1 cellular context compared by ENCODE assay signal in the genomic region with DNA sequence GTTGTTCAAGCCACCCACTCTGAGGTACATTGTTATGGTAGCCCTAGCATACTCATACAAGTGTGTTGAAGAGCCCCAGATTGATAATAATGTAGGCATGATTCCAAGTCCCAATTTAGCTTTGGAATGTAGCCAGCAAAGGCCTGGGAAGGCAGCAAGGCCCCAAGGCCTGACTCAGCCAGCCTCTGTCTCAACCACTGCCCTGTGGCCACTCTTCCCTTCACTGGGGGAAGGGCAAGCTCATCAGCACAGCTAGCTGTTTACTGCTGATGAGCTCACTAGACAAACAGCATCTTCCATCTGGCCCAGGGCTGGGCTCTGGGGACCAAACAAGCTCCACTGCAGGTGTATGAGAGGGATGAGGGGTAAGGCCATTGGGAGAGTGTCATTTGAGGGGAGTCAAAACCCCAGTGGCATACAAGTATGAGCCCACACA.
A peak's percentile ranks its signal among the peaks of the same experiment; 100 is the strongest.
TF ChIP-seq lines count a peak whose summit lies in the region.

No MANE protein-coding gene starts in this region.

TF ChIP-seq in K562, 482 proteins besides CTCF, POLR2A, EP300 and RAD21 (continued from another document and continues in another):
- TF ChIP-seq, protein P1, sequence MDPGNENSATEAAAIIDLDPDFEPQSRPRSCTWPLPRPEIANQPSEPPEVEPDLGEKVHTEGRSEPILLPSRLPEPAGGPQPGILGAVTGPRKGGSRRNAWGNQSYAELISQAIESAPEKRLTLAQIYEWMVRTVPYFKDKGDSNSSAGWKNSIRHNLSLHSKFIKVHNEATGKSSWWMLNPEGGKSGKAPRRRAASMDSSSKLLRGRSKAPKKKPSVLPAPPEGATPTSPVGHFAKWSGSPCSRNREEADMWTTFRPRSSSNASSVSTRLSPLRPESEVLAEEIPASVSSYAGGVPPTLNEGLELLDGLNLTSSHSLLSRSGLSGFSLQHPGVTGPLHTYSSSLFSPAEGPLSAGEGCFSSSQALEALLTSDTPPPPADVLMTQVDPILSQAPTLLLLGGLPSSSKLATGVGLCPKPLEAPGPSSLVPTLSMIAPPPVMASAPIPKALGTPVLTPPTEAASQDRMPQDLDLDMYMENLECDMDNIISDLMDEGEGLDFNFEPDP (CRISPR knock-in tag; IDR thresholded peaks at IDR 0.05), result no peak
- TF ChIP-seq BDP1 (IDR thresholded peaks at IDR 0.05; ENCODE audit: insufficient read depth, insufficient read length), result no peak
- TF ChIP-seq TBP (optimal IDR thresholded peaks at IDR 0.05; ENCODE audit: low read depth, low read length), result no peak
- peak; percentile 50 for TF ChIP-seq TEAD4 (IDR thresholded peaks at IDR 0.05; ENCODE audit: low read length)
- no peak for TF ChIP-seq TEAD4 (CRISPR knock-in tag; IDR thresholded peaks at IDR 0.05; ENCODE audit: borderline replicate concordance)
- peak; percentile 59; the same call in 1 of the 2 replicates for TF ChIP-seq CBX1 (IDR thresholded peaks at IDR 0.05; ENCODE audit: low read depth)
- TF ChIP-seq, protein P2, sequence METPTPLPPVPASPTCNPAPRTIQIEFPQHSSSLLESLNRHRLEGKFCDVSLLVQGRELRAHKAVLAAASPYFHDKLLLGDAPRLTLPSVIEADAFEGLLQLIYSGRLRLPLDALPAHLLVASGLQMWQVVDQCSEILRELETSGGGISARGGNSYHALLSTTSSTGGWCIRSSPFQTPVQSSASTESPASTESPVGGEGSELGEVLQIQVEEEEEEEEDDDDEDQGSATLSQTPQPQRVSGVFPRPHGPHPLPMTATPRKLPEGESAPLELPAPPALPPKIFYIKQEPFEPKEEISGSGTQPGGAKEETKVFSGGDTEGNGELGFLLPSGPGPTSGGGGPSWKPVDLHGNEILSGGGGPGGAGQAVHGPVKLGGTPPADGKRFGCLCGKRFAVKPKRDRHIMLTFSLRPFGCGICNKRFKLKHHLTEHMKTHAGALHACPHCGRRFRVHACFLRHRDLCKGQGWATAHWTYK (CRISPR knock-in tag; IDR thresholded peaks at IDR 0.05), result 0 out of 2 replicates have a peak, but pooled peaks have one; percentile 40
- TF ChIP-seq, protein P3, sequence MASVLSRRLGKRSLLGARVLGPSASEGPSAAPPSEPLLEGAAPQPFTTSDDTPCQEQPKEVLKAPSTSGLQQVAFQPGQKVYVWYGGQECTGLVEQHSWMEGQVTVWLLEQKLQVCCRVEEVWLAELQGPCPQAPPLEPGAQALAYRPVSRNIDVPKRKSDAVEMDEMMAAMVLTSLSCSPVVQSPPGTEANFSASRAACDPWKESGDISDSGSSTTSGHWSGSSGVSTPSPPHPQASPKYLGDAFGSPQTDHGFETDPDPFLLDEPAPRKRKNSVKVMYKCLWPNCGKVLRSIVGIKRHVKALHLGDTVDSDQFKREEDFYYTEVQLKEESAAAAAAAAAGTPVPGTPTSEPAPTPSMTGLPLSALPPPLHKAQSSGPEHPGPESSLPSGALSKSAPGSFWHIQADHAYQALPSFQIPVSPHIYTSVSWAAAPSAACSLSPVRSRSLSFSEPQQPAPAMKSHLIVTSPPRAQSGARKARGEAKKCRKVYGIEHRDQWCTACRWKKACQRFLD (CRISPR knock-in tag; IDR thresholded peaks at IDR 0.05), result no peak
- no peak for TF ChIP-seq ATF1 (CRISPR knock-in tag; IDR thresholded peaks at IDR 0.05)
- 0 out of 2 replicates have a peak, but pooled peaks have one; percentile 32 for TF ChIP-seq ATF1 (tag; IDR thresholded peaks at IDR 0.05)
- TF ChIP-seq NR4A1 (CRISPR knock-in tag; IDR thresholded peaks at IDR 0.05), result no peak
- TF ChIP-seq NR4A1 (tag; IDR thresholded peaks at IDR 0.05), result no peak
- 0 out of 2 replicates have a peak, but pooled peaks have one; percentile 8 for TF ChIP-seq ZNF766 (CRISPR knock-in tag; conservative IDR thresholded peaks at IDR 0.05)
- no peak for TF ChIP-seq ZSCAN29 (IDR thresholded peaks at IDR 0.05)
- TF ChIP-seq CHD2 (IDR thresholded peaks at IDR 0.05; ENCODE audit: low read depth, low read length), result no peak
- TF ChIP-seq ZFP36 (IDR thresholded peaks at IDR 0.05; ENCODE audit: low read depth, low read length, partially characterized antibody), result peak; percentile 38
- TF ChIP-seq ZBTB17 (CRISPR knock-in tag; IDR thresholded peaks at IDR 0.05), result peak; percentile 81
- TF ChIP-seq, protein P4, sequence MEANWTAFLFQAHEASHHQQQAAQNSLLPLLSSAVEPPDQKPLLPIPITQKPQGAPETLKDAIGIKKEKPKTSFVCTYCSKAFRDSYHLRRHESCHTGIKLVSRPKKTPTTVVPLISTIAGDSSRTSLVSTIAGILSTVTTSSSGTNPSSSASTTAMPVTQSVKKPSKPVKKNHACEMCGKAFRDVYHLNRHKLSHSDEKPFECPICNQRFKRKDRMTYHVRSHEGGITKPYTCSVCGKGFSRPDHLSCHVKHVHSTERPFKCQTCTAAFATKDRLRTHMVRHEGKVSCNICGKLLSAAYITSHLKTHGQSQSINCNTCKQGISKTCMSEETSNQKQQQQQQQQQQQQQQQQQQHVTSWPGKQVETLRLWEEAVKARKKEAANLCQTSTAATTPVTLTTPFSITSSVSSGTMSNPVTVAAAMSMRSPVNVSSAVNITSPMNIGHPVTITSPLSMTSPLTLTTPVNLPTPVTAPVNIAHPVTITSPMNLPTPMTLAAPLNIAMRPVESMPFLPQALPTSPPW (CRISPR knock-in tag; IDR thresholded peaks at IDR 0.05), result peak; percentile 44; the same call in 1 of the 2 replicates
- no peak for TF ChIP-seq CEBPG (CRISPR knock-in tag; IDR thresholded peaks at IDR 0.05)
- 0 out of 4 replicates have a peak, but pooled peaks have one; percentile 17 to 26 for TF ChIP-seq CEBPG (tag; conservative IDR thresholded peaks at IDR 0.05 in 1 of 2, IDR thresholded peaks at IDR 0.05 in 1 of 2)
- no peak for TF ChIP-seq SIN3A (IDR thresholded peaks at IDR 0.05; ENCODE audit: borderline replicate concordance in 2 of 2, control insufficient read depth in 1 of 2, low read depth in 2 of 2, low read length in 2 of 2)
- peak; percentile 81 for TF ChIP-seq ZFX (CRISPR knock-in tag; IDR thresholded peaks at IDR 0.05)
- TF ChIP-seq EP400 (IDR thresholded peaks at IDR 0.05), result no peak
- TF ChIP-seq, protein P5, sequence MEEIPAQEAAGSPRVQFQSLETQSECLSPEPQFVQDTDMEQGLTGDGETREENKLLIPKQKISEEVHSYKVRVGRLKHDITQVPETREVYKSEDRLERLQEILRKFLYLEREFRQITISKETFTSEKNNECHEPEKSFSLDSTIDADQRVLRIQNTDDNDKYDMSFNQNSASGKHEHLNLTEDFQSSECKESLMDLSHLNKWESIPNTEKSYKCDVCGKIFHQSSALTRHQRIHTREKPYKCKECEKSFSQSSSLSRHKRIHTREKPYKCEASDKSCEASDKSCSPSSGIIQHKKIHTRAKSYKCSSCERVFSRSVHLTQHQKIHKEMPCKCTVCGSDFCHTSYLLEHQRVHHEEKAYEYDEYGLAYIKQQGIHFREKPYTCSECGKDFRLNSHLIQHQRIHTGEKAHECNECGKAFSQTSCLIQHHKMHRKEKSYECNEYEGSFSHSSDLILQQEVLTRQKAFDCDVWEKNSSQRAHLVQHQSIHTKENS (CRISPR knock-in tag; IDR thresholded peaks at IDR 0.05), result no peak
- TF ChIP-seq ZNF184 (CRISPR knock-in tag; IDR thresholded peaks at IDR 0.05), result no peak
- peak in 1 of 2 experiments; percentile 65; a peak in 1 of 3 replicates for TF ChIP-seq CBX3 (IDR thresholded peaks at IDR 0.05; ENCODE audit: borderline replicate concordance in 1 of 2, low read length in 2 of 2)
- TF ChIP-seq ZNF707 (CRISPR knock-in tag; conservative IDR thresholded peaks at IDR 0.05), result no peak
- TF ChIP-seq RCOR1 (IDR thresholded peaks at IDR 0.05; ENCODE audit: borderline replicate concordance in 1 of 2, low read depth in 2 of 2, low read length in 2 of 2), result peak in 1 of 2 experiments; percentile 95; a peak in 2 of 4 replicates
- no peak for TF ChIP-seq IRF2 (CRISPR knock-in tag; IDR thresholded peaks at IDR 0.05)
- TF ChIP-seq DPF2 (IDR thresholded peaks at IDR 0.05), result peak; percentile 67
- TF ChIP-seq, protein P6, sequence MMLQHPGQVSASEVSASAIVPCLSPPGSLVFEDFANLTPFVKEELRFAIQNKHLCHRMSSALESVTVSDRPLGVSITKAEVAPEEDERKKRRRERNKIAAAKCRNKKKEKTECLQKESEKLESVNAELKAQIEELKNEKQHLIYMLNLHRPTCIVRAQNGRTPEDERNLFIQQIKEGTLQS (IDR thresholded peaks at IDR 0.05), result peak; percentile 86
- TF ChIP-seq, protein P6 (CRISPR knock-in tag; conservative IDR thresholded peaks at IDR 0.05), result 0 out of 2 replicates have a peak, but pooled peaks have one; percentile 20
- no peak for TF ChIP-seq GTF2F1 (IDR thresholded peaks at IDR 0.05; ENCODE audit: low read depth, low read length)
- TF ChIP-seq ZNF384 (IDR thresholded peaks at IDR 0.05; ENCODE audit: low read depth, low read length), result 0 out of 2 replicates have a peak, but pooled peaks have one; percentile 24
- peak; percentile 69 for TF ChIP-seq ARID1B (IDR thresholded peaks at IDR 0.05)
- no peak for TF ChIP-seq SREBF1 (IDR thresholded peaks at IDR 0.05; ENCODE audit: borderline replicate concordance, low read depth, low read length)
- TF ChIP-seq TEAD1 (CRISPR knock-in tag; IDR thresholded peaks at IDR 0.05), result peak in 1 of 2 experiments; percentile 70; a peak in 1 of 4 replicates
- TF ChIP-seq ATF7 (IDR thresholded peaks at IDR 0.05), result peak; percentile 79; the same call in 1 of the 2 replicates
- no peak for TF ChIP-seq GABPB1 (CRISPR knock-in tag; IDR thresholded peaks at IDR 0.05)
- no peak for TF ChIP-seq MCM3 (IDR thresholded peaks at IDR 0.05)
- TF ChIP-seq ZNF316 (IDR thresholded peaks at IDR 0.05), result no peak
- TF ChIP-seq, protein P7, sequence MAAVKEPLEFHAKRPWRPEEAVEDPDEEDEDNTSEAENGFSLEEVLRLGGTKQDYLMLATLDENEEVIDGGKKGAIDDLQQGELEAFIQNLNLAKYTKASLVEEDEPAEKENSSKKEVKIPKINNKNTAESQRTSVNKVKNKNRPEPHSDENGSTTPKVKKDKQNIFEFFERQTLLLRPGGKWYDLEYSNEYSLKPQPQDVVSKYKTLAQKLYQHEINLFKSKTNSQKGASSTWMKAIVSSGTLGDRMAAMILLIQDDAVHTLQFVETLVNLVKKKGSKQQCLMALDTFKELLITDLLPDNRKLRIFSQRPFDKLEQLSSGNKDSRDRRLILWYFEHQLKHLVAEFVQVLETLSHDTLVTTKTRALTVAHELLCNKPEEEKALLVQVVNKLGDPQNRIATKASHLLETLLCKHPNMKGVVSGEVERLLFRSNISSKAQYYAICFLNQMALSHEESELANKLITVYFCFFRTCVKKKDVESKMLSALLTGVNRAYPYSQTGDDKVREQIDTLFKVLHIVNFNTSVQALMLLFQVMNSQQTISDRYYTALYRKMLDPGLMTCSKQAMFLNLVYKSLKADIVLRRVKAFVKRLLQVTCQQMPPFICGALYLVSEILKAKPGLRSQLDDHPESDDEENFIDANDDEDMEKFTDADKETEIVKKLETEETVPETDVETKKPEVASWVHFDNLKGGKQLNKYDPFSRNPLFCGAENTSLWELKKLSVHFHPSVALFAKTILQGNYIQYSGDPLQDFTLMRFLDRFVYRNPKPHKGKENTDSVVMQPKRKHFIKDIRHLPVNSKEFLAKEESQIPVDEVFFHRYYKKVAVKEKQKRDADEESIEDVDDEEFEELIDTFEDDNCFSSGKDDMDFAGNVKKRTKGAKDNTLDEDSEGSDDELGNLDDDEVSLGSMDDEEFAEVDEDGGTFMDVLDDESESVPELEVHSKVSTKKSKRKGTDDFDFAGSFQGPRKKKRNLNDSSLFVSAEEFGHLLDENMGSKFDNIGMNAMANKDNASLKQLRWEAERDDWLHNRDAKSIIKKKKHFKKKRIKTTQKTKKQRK (IDR thresholded peaks at IDR 0.05; ENCODE audit: borderline replicate concordance, low read depth, low read length), result no peak
- TF ChIP-seq HDAC2 (IDR thresholded peaks at IDR 0.05), result peak; percentile 65; the same call in 1 of the 2 replicates
- TF ChIP-seq, protein P8, sequence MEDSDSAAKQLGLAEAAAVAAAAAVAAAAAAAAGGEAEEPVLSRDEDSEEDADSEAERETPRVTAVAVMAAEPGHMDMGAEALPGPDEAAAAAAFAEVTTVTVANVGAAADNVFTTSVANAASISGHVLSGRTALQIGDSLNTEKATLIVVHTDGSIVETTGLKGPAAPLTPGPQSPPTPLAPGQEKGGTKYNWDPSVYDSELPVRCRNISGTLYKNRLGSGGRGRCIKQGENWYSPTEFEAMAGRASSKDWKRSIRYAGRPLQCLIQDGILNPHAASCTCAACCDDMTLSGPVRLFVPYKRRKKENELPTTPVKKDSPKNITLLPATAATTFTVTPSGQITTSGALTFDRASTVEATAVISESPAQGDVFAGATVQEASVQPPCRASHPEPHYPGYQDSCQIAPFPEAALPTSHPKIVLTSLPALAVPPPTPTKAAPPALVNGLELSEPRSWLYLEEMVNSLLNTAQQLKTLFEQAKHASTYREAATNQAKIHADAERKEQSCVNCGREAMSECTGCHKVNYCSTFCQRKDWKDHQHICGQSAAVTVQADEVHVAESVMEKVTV (CRISPR knock-in tag; IDR thresholded peaks at IDR 0.05), result 0 out of 2 replicates have a peak, but pooled peaks have one; percentile 36
- peak in 1 of 2 experiments; percentile 38; a peak in 1 of 4 replicates for TF ChIP-seq TRIM24 (IDR thresholded peaks at IDR 0.05)
- TF ChIP-seq TBL1XR1 (IDR thresholded peaks at IDR 0.05; ENCODE audit: low read length in 2 of 2), result peak in 1 of 2 experiments; percentile 43; a peak in 1 of 4 replicates
- TF ChIP-seq ZNF41 (CRISPR knock-in tag; conservative IDR thresholded peaks at IDR 0.05), result peak; percentile 60; the same call in 1 of the 2 replicates
- peak; percentile 74 to 88 for TF ChIP-seq KDM1A (IDR thresholded peaks at IDR 0.05)
- TF ChIP-seq HIVEP1 (CRISPR knock-in tag; IDR thresholded peaks at IDR 0.05), result no peak
- no peak for TF ChIP-seq POLR3G (IDR thresholded peaks at IDR 0.05; ENCODE audit: extremely low read depth, insufficient read length, insufficient replicate concordance)
- TF ChIP-seq MAFK (IDR thresholded peaks at IDR 0.05; ENCODE audit: low read length), result peak; percentile 33
- peak; percentile 33; the same call in 1 of the 2 replicates for TF ChIP-seq LEF1 (IDR thresholded peaks at IDR 0.05)
- TF ChIP-seq TCF7L2 (IDR thresholded peaks at IDR 0.05; ENCODE audit: low read depth, low read length), result no peak
- peak in 1 of 2 experiments; percentile 58; a peak in 2 of 4 replicates for TF ChIP-seq HDAC1 (IDR thresholded peaks at IDR 0.05)
- peak; percentile 59 for TF ChIP-seq CREM (IDR thresholded peaks at IDR 0.05; ENCODE audit: low read depth)
- no peak for TF ChIP-seq NRF1 (conservative IDR thresholded peaks at IDR 0.05 in 1 of 2, IDR thresholded peaks at IDR 0.05 in 1 of 2)
- TF ChIP-seq TAL1 (IDR thresholded peaks at IDR 0.05), result no peak
- TF ChIP-seq MEF2D (tag; conservative IDR thresholded peaks at IDR 0.05; ENCODE audit: low read depth), result peak; percentile 95
